Comparison of ENCODE assay signal across 27 cellular contexts in the genomic region with DNA sequence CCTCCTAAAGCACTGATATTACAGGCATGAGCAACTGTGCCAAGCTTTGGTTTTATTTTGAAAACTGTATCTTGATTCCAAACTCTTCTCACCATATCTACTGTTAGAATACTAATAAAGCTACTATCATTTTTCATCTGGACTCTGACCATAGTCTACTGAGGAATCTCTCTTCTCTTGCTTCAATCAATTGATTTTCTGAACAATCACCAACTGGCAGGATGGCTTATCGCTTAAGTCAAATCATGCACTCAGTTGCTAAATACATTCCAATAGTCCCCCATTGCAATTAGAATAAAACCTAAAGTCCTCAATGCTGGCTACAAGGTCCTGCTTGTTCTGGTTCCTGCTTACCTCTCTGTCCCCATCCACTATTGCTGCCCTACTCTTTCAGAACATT. TPM values are rescaled to one million over a fixed set of nuclear protein-coding genes. Genes with fewer than 3 reads are reported as not detected.
A peak's percentile ranks its signal among the peaks of the same experiment; 100 is the strongest.
DNase-seq lines count a peak whose midpoint lies in the region; ATAC-seq and TF ChIP-seq lines count a peak whose summit lies in the region.
"Had no signal": no experiment of that assay in that cellular context is flagged by ENCODE, and none has a peak within 500 bp of the region (broad histone marks: within the 10 kb centered on the region; RNA-seq: fewer than 3 reads in every experiment).

No MANE protein-coding gene starts in this region.

- intact Hi-C loops in activated B cell treated with CpG ODN at 0.5 μM for 24 hours (cut with micrococcal nuclease) (loop anchor here (5.0 kb wide), 3 partner anchors 106 to 301 kb away; partner anchors contain the start of gene PDSS1), left ventricle myocardium inferior (cut with micrococcal nuclease) (no loop called here)

- H3K4me3 Mint-ChIP-seq in T-helper 1 cell treated with Interleukin-12 subunit alpha and Interleukin-12 subunit beta and Interleukin-4 antibody, amounts not matched to agents 30 μg/mL and 1 μg/mL, for 36 hours, result no peak overlapping the region
- H3K4me3 Mint-ChIP-seq in CD4-positive, CD25-positive, alpha-beta regulatory T cell, result peak overlapping the region in 3 of 4 donors; percentile 37 to 99 (median 56)
- no peak overlapping the region for H3K4me3 Mint-ChIP-seq in activated B cell treated with CpG ODN at 0.5 μM for 24 hours
- H3K4me3 Mint-ChIP-seq in naive B cell, result peak overlapping the region in 3 of 8 donors; percentile 7 to 61 (median 58)
- H3K4me3 Mint-ChIP-seq: GM23338 had no signal

- peaks cover 33% of the 10 kb centered on the region for H3K4me1 ChIP-seq in CD4-positive, CD25-positive, alpha-beta regulatory T cell (ENCODE audit: control insufficient read depth, insufficient read depth, low read length, poor library complexity, severe bottlenecking)
- H3K4me1 ChIP-seq in left ventricle myocardium inferior, result peaks cover 7% of the 10 kb centered on the region
- H3K4me1 ChIP-seq: gastrocnemius medialis, transverse colon had no signal

- no peak overlapping the region for H3K4me3 ChIP-seq in CD4-positive, CD25-positive, alpha-beta regulatory T cell (ENCODE audit: low read depth, low read length)
- no peak overlapping the region for H3K4me3 ChIP-seq in left ventricle myocardium inferior
- H3K4me3 ChIP-seq: esophagus muscularis mucosa, gastrocnemius medialis, GM23338, smooth muscle cell, transverse colon had no signal

- TF ChIP-seq CTCF in activated B cell treated with CpG ODN at 0.5 μM for 24 hours (IDR thresholded peaks at IDR 0.05) (no peak), left ventricle myocardium inferior (IDR thresholded peaks at IDR 0.05; ENCODE audit: borderline replicate concordance) (no peak)

- peak overlapping the region; percentile 88 for H3K27ac ChIP-seq in CD4-positive, CD25-positive, alpha-beta regulatory T cell (ENCODE audit: insufficient read depth, low read length, poor library complexity, severe bottlenecking)
- no peak overlapping the region for H3K27ac ChIP-seq in left ventricle myocardium inferior (replicated peaks)
- H3K27ac ChIP-seq: 22Rv1, esophagus muscularis mucosa, gastrocnemius medialis, transverse colon had no signal

- POLR2A ChIA-PET in activated B cell treated with CpG ODN at 0.5 μM for 24 hours (lab: Charles Lee), result no interaction called here

- no peak for ATAC-seq in CD4-positive, CD25-positive, alpha-beta regulatory T cell (ENCODE audit: low read depth in 2 of 2)
- no peak for ATAC-seq in activated B cell treated with CpG ODN at 0.5 μM for 24 hours (ENCODE audit: low read depth)
- no peak for ATAC-seq in naive B cell (ENCODE audit: low read depth in 2 of 2)
- no peak for ATAC-seq in GM19467 (IDR thresholded peaks at IDR 0.05; ENCODE audit: unreplicated experiment)
- ATAC-seq in HG02938 (IDR thresholded peaks at IDR 0.05; ENCODE audit: unreplicated experiment), result no peak
- ATAC-seq: gastrocnemius medialis, GM23338, Right ventricle myocardium inferior had no signal

- H3K36me3 Mint-ChIP-seq in T-helper 1 cell treated with Interleukin-12 subunit alpha and Interleukin-12 subunit beta and Interleukin-4 antibody, amounts not matched to agents 30 μg/mL and 1 μg/mL, for 36 hours (ENCODE audit: low read depth), result peaks cover 2% of the 10 kb centered on the region
- H3K36me3 Mint-ChIP-seq in CD4-positive, CD25-positive, alpha-beta regulatory T cell, result no peaks in the 10 kb centered on the region
- peaks cover 6% of the 10 kb centered on the region for H3K36me3 Mint-ChIP-seq in activated B cell treated with CpG ODN at 0.5 μM for 24 hours (ENCODE audit: low read depth)
- H3K36me3 Mint-ChIP-seq in naive B cell, result no peaks in the 10 kb centered on the region

- no peaks in the 10 kb centered on the region for H3K9me3 Mint-ChIP-seq in T-helper 1 cell treated with Interleukin-12 subunit alpha and Interleukin-12 subunit beta and Interleukin-4 antibody, amounts not matched to agents 30 μg/mL and 1 μg/mL, for 36 hours
- H3K9me3 Mint-ChIP-seq in CD4-positive, CD25-positive, alpha-beta regulatory T cell, result no peaks in the 10 kb centered on the region
- no peaks in the 10 kb centered on the region for H3K9me3 Mint-ChIP-seq in activated B cell treated with CpG ODN at 0.5 μM for 24 hours
- H3K9me3 Mint-ChIP-seq in naive B cell, result no peaks in the 10 kb centered on the region
- H3K9me3 Mint-ChIP-seq: GM23338 had no signal

- H3K4me1 Mint-ChIP-seq in T-helper 1 cell treated with Interleukin-12 subunit alpha and Interleukin-12 subunit beta and Interleukin-4 antibody, amounts not matched to agents 30 μg/mL and 1 μg/mL, for 36 hours (ENCODE audit: low read depth), result peaks cover 19% of the 10 kb centered on the region
- H3K4me1 Mint-ChIP-seq in CD4-positive, CD25-positive, alpha-beta regulatory T cell, result peaks cover 13 to 33% (median 20%) of the 10 kb centered on the region in 4 donors
- H3K4me1 Mint-ChIP-seq in activated B cell treated with CpG ODN at 0.5 μM for 24 hours, result peaks cover 36% of the 10 kb centered on the region
- H3K4me1 Mint-ChIP-seq in naive B cell, result peaks cover 33 to 42% (median 36%) of the 10 kb centered on the region in 3 donors

- no peaks in the 10 kb centered on the region for H3K9me3 ChIP-seq in CD4-positive, CD25-positive, alpha-beta regulatory T cell (ENCODE audit: control insufficient read depth in 2 of 2, low read length in 2 of 2)
- H3K9me3 ChIP-seq in left ventricle myocardium inferior (replicated peaks), result peaks cover 4% of the 10 kb centered on the region
- H3K9me3 ChIP-seq: esophagus muscularis mucosa, gastrocnemius medialis, transverse colon had no signal

- H3K27me3 ChIP-seq in CD4-positive, CD25-positive, alpha-beta regulatory T cell (ENCODE audit: control insufficient read depth, insufficient read depth, low read length), result no peaks in the 10 kb centered on the region
- H3K27me3 ChIP-seq in left ventricle myocardium inferior (ENCODE audit: low read depth), result peaks cover 59% of the 10 kb centered on the region

- no peaks in the 10 kb centered on the region for H3K27me3 Mint-ChIP-seq in T-helper 1 cell treated with Interleukin-12 subunit alpha and Interleukin-12 subunit beta and Interleukin-4 antibody, amounts not matched to agents 30 μg/mL and 1 μg/mL, for 36 hours (ENCODE audit: low read depth)
- H3K27me3 Mint-ChIP-seq in CD4-positive, CD25-positive, alpha-beta regulatory T cell, result no peaks in the 10 kb centered on the region
- H3K27me3 Mint-ChIP-seq in activated B cell treated with CpG ODN at 0.5 μM for 24 hours (no peaks in the 10 kb centered on the region), naive B cell (no peaks in the 10 kb centered on the region)

- H3K27ac Mint-ChIP-seq in T-helper 1 cell treated with Interleukin-12 subunit alpha and Interleukin-12 subunit beta and Interleukin-4 antibody, amounts not matched to agents 30 μg/mL and 1 μg/mL, for 36 hours, result peak overlapping the region; percentile 23
- peak overlapping the region; percentile 93 to 97 (median 94) for H3K27ac Mint-ChIP-seq in CD4-positive, CD25-positive, alpha-beta regulatory T cell
- H3K27ac Mint-ChIP-seq in activated B cell treated with CpG ODN at 0.5 μM for 24 hours, result peak overlapping the region; percentile 71
- H3K27ac Mint-ChIP-seq in naive B cell, result peak overlapping the region; percentile 24 to 97 (median 72)
- H3K27ac Mint-ChIP-seq: GM23338 had no signal

- DNase-seq in T-helper 1 cell (no peak), activated B cell treated with CpG ODN at 0.5 μM for 24 hours (no peak), naive B cell (no peak), left ventricle myocardium inferior (no peak)
- no peak for DNase-seq in CD4-positive, CD25-positive, alpha-beta regulatory T cell
- DNase-seq: activated CD4-positive, alpha-beta T cell treated with anti-CD3 and anti-CD28 coated beads, Interleukin-2, amount 50 U/mL, for 1 hour; activated naive CD4-positive, alpha-beta T cell treated with anti-CD3 and anti-CD28 coated beads, Interleukin-2, amount 50 U/mL, for 16 hours; Calu3; effector CD4-positive, alpha-beta T cell; gastrocnemius medialis; islet precursor cell; mammary epithelial cell; NCI-H1092 treated with DMSO at 0.1 percent for 48 hours; NCI-H2029; NCI-H345; NCI-H82; stimulated activated CD4-positive, alpha-beta T cell treated with anti-CD3 and anti-CD28 coated beads, Interleukin-4, amount 100 ng/mL, for 1 hour; transverse colon had no signal

- CTCF ChIA-PET in activated B cell treated with CpG ODN at 0.5 μM for 24 hours (lab: Charles Lee), result no interaction called here

- H3K36me3 ChIP-seq in CD4-positive, CD25-positive, alpha-beta regulatory T cell (ENCODE audit: control insufficient read depth, insufficient read depth, low read length), result no peaks in the 10 kb centered on the region
- no peaks in the 10 kb centered on the region for H3K36me3 ChIP-seq in left ventricle myocardium inferior
- H3K36me3 ChIP-seq: esophagus muscularis mucosa, gastrocnemius medialis, transverse colon had no signal

RNA-seq across cellular contexts. Expression of gene APBB1IP, which starts 2.3 kb away (rescaled TPM):
- 86.4 TPM for total RNA-seq in CD4-positive, CD25-positive, alpha-beta regulatory T cell
- 10 to 100 TPM; 44.1 to 56.0 (median 50.3) TPM for polyA plus RNA-seq in CD4-positive, CD25-positive, alpha-beta regulatory T cell
- total RNA-seq in activated B cell treated with CpG ODN at 0.5 μM for 24 hours, result 79.1 and 85.5 TPM in 2 replicates
- 10 to 100 TPM; 40.1 to 76.1 (median 45.0) TPM for polyA plus RNA-seq in naive B cell (ENCODE audit: low read depth in 6 of 6)
- 2.6 TPM for total RNA-seq in left ventricle myocardium inferior
- total RNA-seq: chondrocyte, mammary epithelial cell had no signal
- polyA plus RNA-seq: mammary epithelial cell had no signal

Comparison
In these comparisons a context has a peak if more than half of its experiments do, and no peak if none do; other contexts are left out.
1. H3K27ac Mint-ChIP-seq: peak in every context shown above with its lines; median percentile 94 in CD4-positive, CD25-positive, alpha-beta regulatory T cell; 72 in naive B cell; 71 in activated B cell treated with CpG ODN at 0.5 μM for 24 hours; 23 in T-helper 1 cell treated with Interleukin-12 subunit alpha and Interleukin-12 subunit beta and Interleukin-4 antibody, amounts not matched to agents 30 μg/mL and 1 μg/mL, for 36 hours.
2. H3K4me3 Mint-ChIP-seq: peak in CD4-positive, CD25-positive, alpha-beta regulatory T cell (3 of 4); none in T-helper 1 cell treated with Interleukin-12 subunit alpha and Interleukin-12 subunit beta and Interleukin-4 antibody, amounts not matched to agents 30 μg/mL and 1 μg/mL, for 36 hours (single experiment) and activated B cell treated with CpG ODN at 0.5 μM for 24 hours (single experiment).
3. RNA of gene APBB1IP, which starts 2.3 kb away (total RNA-seq): 86.4 TPM in CD4-positive, CD25-positive, alpha-beta regulatory T cell (single experiment) and 79.1 to 85.5 TPM in activated B cell treated with CpG ODN at 0.5 μM for 24 hours; 2.6 TPM in left ventricle myocardium inferior (single experiment); every median in the first group is over 10 times any median in the second.